ENCODE assay signal across 14 cellular contexts in genomic region chr1:182955596-182956588, GRCh38. TPM values are rescaled to one million over a fixed set of nuclear protein-coding genes. Genes with fewer than 3 reads are reported as not detected.
A peak's percentile ranks its signal among the peaks of the same experiment; 100 is the strongest.
DNase-seq lines count a peak whose midpoint lies in the region; ATAC-seq, FAIRE-seq and TF ChIP-seq lines count a peak whose summit lies in the region.
"Had no signal": no experiment of that assay in that cellular context is flagged by ENCODE, and none has a peak within 500 bp of the region (broad histone marks: within the 10 kb centered on the region; RNA-seq: fewer than 3 reads in every experiment).

No MANE protein-coding gene starts in this region.

- H3K9me3 ChIP-seq in left ventricle myocardium inferior (replicated peaks) = no peaks in the 10 kb centered on the region
- no peaks in the 10 kb centered on the region for H3K9me3 ChIP-seq in upper lobe of right lung

- no peaks in the 10 kb centered on the region for H3K36me3 ChIP-seq in left ventricle myocardium inferior
- H3K36me3 ChIP-seq in upper lobe of right lung = no peaks in the 10 kb centered on the region
- H3K36me3 ChIP-seq: BLaER1 treated with 17β-estradiol and CSF1 and Interleukin-3, amounts not matched to agents 10 nM and 100 nM had no signal

- DNase-seq in left cardiac atrium (no peak), left ventricle myocardium inferior (no peak), fibroblast of the conjunctiva (ENCODE audit: low read depth) (peak; percentile 68), upper lobe of right lung (no peak), GM19239 (ENCODE audit: insufficient read length, low spot score) (no peak)
- DNase-seq: activated naive CD4-positive, alpha-beta T cell treated with anti-CD3 and anti-CD28 coated beads, Interleukin-2, amount 10 ng/mL, durations not matched to agents 7 days and 5 days; hypothalamus; NCI-H1417 treated with DMSO at 0.1 percent for 48 hours; T-helper 2 cell had no signal

- no peak overlapping the region for H3K27ac ChIP-seq in left ventricle myocardium inferior (replicated peaks)
- H3K27ac ChIP-seq in upper lobe of right lung = no peak overlapping the region

- TF ChIP-seq CTCF in left ventricle myocardium inferior (IDR thresholded peaks at IDR 0.05; ENCODE audit: borderline replicate concordance) (no peak), upper lobe of right lung (IDR thresholded peaks at IDR 0.05) (no peak)

- ATAC-seq in left cardiac atrium (peak; percentile 29 to 93), SK-N-SH treated with all-trans-retinoic acid at 6 μM for 48 hours (peak; percentile 74), upper lobe of right lung (peak; percentile 63), HG02884 (IDR thresholded peaks at IDR 0.05; ENCODE audit: unreplicated experiment) (no peak), HG03457 (IDR thresholded peaks at IDR 0.05; ENCODE audit: unreplicated experiment) (no peak)

- H3K4me1 ChIP-seq in left ventricle myocardium inferior (peaks cover 11% of the 10 kb centered on the region), upper lobe of right lung (no peaks in the 10 kb centered on the region)

- intact Hi-C loops in left cardiac atrium (cut with DNase I) = no loop called here
- intact Hi-C loops in left ventricle myocardium inferior (cut with micrococcal nuclease) = no loop called here
- intact Hi-C loops in upper lobe of right lung (cut with DNase I) = no loop called here

- FAIRE-seq in GM19239 (lab: Jason Lieb, UNC) = no peak

- H3K27me3 ChIP-seq in left ventricle myocardium inferior (ENCODE audit: low read depth) (peaks cover 26% of the 10 kb centered on the region), upper lobe of right lung (peaks cover 26% of the 10 kb centered on the region)
- H3K27me3 ChIP-seq: BLaER1 treated with 17β-estradiol and CSF1 and Interleukin-3, amounts not matched to agents 10 nM and 100 nM had no signal

- H3K4me3 ChIP-seq in left ventricle myocardium inferior (no peak overlapping the region), upper lobe of right lung (no peak overlapping the region)
- H3K4me3 ChIP-seq: BLaER1 treated with 17β-estradiol and CSF1 and Interleukin-3, amounts not matched to agents 10 nM and 100 nM had no signal

TF ChIP-seq in SK-N-SH treated with all-trans-retinoic acid at 6 μM for 48 hours, 23 proteins besides CTCF, POLR2A, EP300 and RAD21:
- TF ChIP-seq ZNF565 (CRISPR knock-in tag; conservative IDR thresholded peaks at IDR 0.05; ENCODE audit: low read depth) = no peak
- TF ChIP-seq TOX (CRISPR knock-in tag; IDR thresholded peaks at IDR 0.05; ENCODE audit: borderline replicate concordance) = no peak
- no peak for TF ChIP-seq ZNF8 (CRISPR knock-in tag; IDR thresholded peaks at IDR 0.05)
- TF ChIP-seq OSR1 (CRISPR knock-in tag; IDR thresholded peaks at IDR 0.05) = no peak
- TF ChIP-seq ZFP30 (CRISPR knock-in tag; IDR thresholded peaks at IDR 0.05) = no peak
- TF ChIP-seq ARNTL (CRISPR knock-in tag; IDR thresholded peaks at IDR 0.05; ENCODE audit: borderline replicate concordance, low read depth) = no peak
- no peak for TF ChIP-seq POU6F1 (CRISPR knock-in tag; IDR thresholded peaks at IDR 0.05; ENCODE audit: borderline replicate concordance, low read depth)
- TF ChIP-seq PPARA (CRISPR knock-in tag; IDR thresholded peaks at IDR 0.05; ENCODE audit: borderline replicate concordance) = no peak
- no peak for TF ChIP-seq TCF4 (CRISPR knock-in tag; IDR thresholded peaks at IDR 0.05; ENCODE audit: borderline replicate concordance)
- TF ChIP-seq PATZ1 (CRISPR knock-in tag; IDR thresholded peaks at IDR 0.05; ENCODE audit: borderline replicate concordance) = no peak
- no peak for TF ChIP-seq TSHZ2 (CRISPR knock-in tag; IDR thresholded peaks at IDR 0.05)
TF ChIP-seq in SK-N-SH treated with all-trans-retinoic acid at 6 μM for 48 hours: peak in this region for 0.

RNA-seq across cellular contexts. Expression of gene SHCBP1L, which starts 2.9 kb away (rescaled TPM):
- total RNA-seq in left cardiac atrium (not detected), left ventricle myocardium inferior (not detected), upper lobe of right lung (not detected)
- total RNA-seq: neural crest cell had no signal

Comparison
In these comparisons a context has a peak if more than half of its experiments do, and no peak if none do; other contexts are left out.
1. ATAC-seq: peak in left cardiac atrium (2 of 2), SK-N-SH treated with all-trans-retinoic acid at 6 μM for 48 hours (single experiment) and upper lobe of right lung (single experiment); none in HG02884 (single experiment) and HG03457 (single experiment).